In genomic region chr10:6348091-6348862, GRCh38 we compare ENCODE assay signal across 8 cellular contexts.
DNase-seq lines count a peak whose midpoint lies in the region; ATAC-seq and TF ChIP-seq lines count a peak whose summit lies in the region.

No MANE protein-coding gene starts in this region.

- CTCF ChIA-PET in CD8-positive, alpha-beta memory T cell (lab: Charles Lee): interaction anchor here (0.8 to 5.3 kb wide), 17 partner anchors 11 to 262 kb away, joined by 3 to 38 read pairs (median 4); partner anchors contain the start of gene PFKFB3
- CTCF ChIA-PET in activated CD4-positive, alpha-beta memory T cell treated with anti-CD3 and anti-CD28 coated beads, Interleukin-2, amount 10 ng/mL, durations not matched to agents 7 days and 5 days (lab: Charles Lee): interaction anchor here (0.8 to 3.5 kb wide), 16 partner anchors 9 to 258 kb away, joined by 3 to 22 read pairs (median 3); partner anchors contain the start of gene PFKFB3

- H3K27ac Mint-ChIP-seq in CD8-positive, alpha-beta memory T cell: peak overlapping the region; percentile 86 to 98 (median 94)
- H3K27ac Mint-ChIP-seq in activated CD4-positive, alpha-beta memory T cell treated with anti-CD3 and anti-CD28 coated beads, Interleukin-2, amount 10 ng/mL, durations not matched to agents 7 days and 5 days: peak overlapping the region; percentile 92

- no peaks in the 10 kb centered on the region for H3K9me3 Mint-ChIP-seq in CD8-positive, alpha-beta memory T cell
- H3K9me3 Mint-ChIP-seq in activated CD4-positive, alpha-beta memory T cell treated with anti-CD3 and anti-CD28 coated beads, Interleukin-2, amount 10 ng/mL, durations not matched to agents 7 days and 5 days: peaks cover 9% of the 10 kb centered on the region

- no peaks in the 10 kb centered on the region for H4K20me1 ChIP-seq in Loucy (ENCODE audit: insufficient read depth, low read length, poor library complexity, severe bottlenecking)

- H3F3A ChIP-seq in Loucy (ENCODE audit: low read depth): peaks cover 15% of the 10 kb centered on the region

- no peak for TF ChIP-seq CTCF in Loucy (conservative IDR thresholded peaks at IDR 0.05; ENCODE audit: low read length)
- no peak for TF ChIP-seq CTCF in esophagus squamous epithelium (IDR thresholded peaks at IDR 0.05)
- TF ChIP-seq CTCF in sigmoid colon (IDR thresholded peaks at IDR 0.05): no peak

- intact Hi-C loops in esophagus squamous epithelium (cut with DNase I): no loop called here
- intact Hi-C loops in sigmoid colon (cut with DNase I): no loop called here

- peak overlapping the region; percentile 63 to 80 (median 75) for H3K4me3 Mint-ChIP-seq in CD8-positive, alpha-beta memory T cell
- H3K4me3 Mint-ChIP-seq in activated CD4-positive, alpha-beta memory T cell treated with anti-CD3 and anti-CD28 coated beads, Interleukin-2, amount 10 ng/mL, durations not matched to agents 7 days and 5 days: peak overlapping the region; percentile 64

- WGBS in esophagus squamous epithelium, 2 donors: 41 to 75% methylated on average over 16 of the region's 16 CpGs
- 42 to 73% methylated on average over 16 of the region's 16 CpGs for WGBS in sigmoid colon, 2 donors

- DNase-seq in CD8-positive, alpha-beta memory T cell: peak; percentile 62 to 94 (median 88)
- peak; percentile 87 for DNase-seq in activated CD4-positive, alpha-beta memory T cell treated with anti-CD3 and anti-CD28 coated beads, Interleukin-2, amount 10 ng/mL, durations not matched to agents 7 days and 5 days
- DNase-seq in esophagus squamous epithelium (lab: John Stamatoyannopoulos, UW) (peak; percentile 12), sigmoid colon (no peak), NCI-H1436 treated with DMSO at 0.1 percent for 48 hours (lab: John Stamatoyannopoulos, UW) (no peak), ACHN (no peak)

- H3K9me2 ChIP-seq in Loucy (replicated peaks; ENCODE audit: low read depth, low read length): no peaks in the 10 kb centered on the region

- peak overlapping the region; percentile 49 for H3K27ac ChIP-seq in CD8-positive, alpha-beta memory T cell (ENCODE audit: low read depth, low read length)
- H3K27ac ChIP-seq in esophagus squamous epithelium (peak overlapping the region in 3 of 4 donors; percentile 1 to 40 (median 17)), sigmoid colon (peak overlapping the region in 3 of 4 donors; percentile 1 to 30 (median 12))

- peak overlapping the region; percentile 80 for H3K4me2 ChIP-seq in Loucy (ENCODE audit: low read depth, low read length, poor library complexity, severe bottlenecking)

- peak overlapping the region; percentile 32 for H3K4me3 ChIP-seq in CD8-positive, alpha-beta memory T cell (ENCODE audit: low read length)
- H3K4me3 ChIP-seq in Loucy (ENCODE audit: low read length, poor library complexity, severe bottlenecking) (peak overlapping the region; percentile 72), esophagus squamous epithelium (no peak overlapping the region), sigmoid colon (no peak overlapping the region)

- in situ Hi-C loops in ACHN (cut with HindIII; ENCODE audit: low pct_ligation_motif_present, low pct_unique_long_range_greater_than_20kb, low sequenced_read_pairs): no loop called here

- no peaks in the 10 kb centered on the region for H3K36me3 Mint-ChIP-seq in CD8-positive, alpha-beta memory T cell
- peaks cover 19% of the 10 kb centered on the region for H3K36me3 Mint-ChIP-seq in activated CD4-positive, alpha-beta memory T cell treated with anti-CD3 and anti-CD28 coated beads, Interleukin-2, amount 10 ng/mL, durations not matched to agents 7 days and 5 days (ENCODE audit: low read depth)

- peak; percentile 97 for ATAC-seq in GM21529 (IDR thresholded peaks at IDR 0.05; ENCODE audit: unreplicated experiment)

- no peaks in the 10 kb centered on the region for H3K27me3 ChIP-seq in CD8-positive, alpha-beta memory T cell (ENCODE audit: insufficient read depth, low read length, poor library complexity, severe bottlenecking)
- H3K27me3 ChIP-seq in Loucy (ENCODE audit: insufficient read depth, low read length, poor library complexity, severe bottlenecking) (no peaks in the 10 kb centered on the region), esophagus squamous epithelium (no peaks in the 10 kb centered on the region), sigmoid colon (no peaks in the 10 kb centered on the region)

- H3K79me2 ChIP-seq in Loucy (ENCODE audit: insufficient read depth, low read length): no peaks in the 10 kb centered on the region

- H2AFZ ChIP-seq in Loucy (ENCODE audit: low read length): peak overlapping the region; percentile 47

- peaks cover 36% of the 10 kb centered on the region for H3K4me1 ChIP-seq in CD8-positive, alpha-beta memory T cell (ENCODE audit: insufficient read depth, low read length)
- H3K4me1 ChIP-seq in Loucy (ENCODE audit: insufficient read depth, low read length, poor library complexity, severe bottlenecking): peaks cover 52% of the 10 kb centered on the region
- peaks cover 0 to 21% (median 5%) of the 10 kb centered on the region in 3 donors for H3K4me1 ChIP-seq in esophagus squamous epithelium
- peaks cover 0 to 15% (median 4%) of the 10 kb centered on the region in 4 donors for H3K4me1 ChIP-seq in sigmoid colon

- TF ChIP-seq POLR2A in esophagus squamous epithelium (IDR thresholded peaks at IDR 0.05): no peak
- no peak for TF ChIP-seq POLR2A in sigmoid colon (IDR thresholded peaks at IDR 0.05)

- peak overlapping the region; percentile 74 for H3K9ac ChIP-seq in Loucy (ENCODE audit: low read depth, low read length, poor library complexity, severe bottlenecking)

- no peaks in the 10 kb centered on the region for H3K36me3 ChIP-seq in CD8-positive, alpha-beta memory T cell (ENCODE audit: insufficient read depth, low read length)
- no peaks in the 10 kb centered on the region for H3K36me3 ChIP-seq in Loucy (ENCODE audit: insufficient read depth, low read length)
- no peaks in the 10 kb centered on the region for H3K36me3 ChIP-seq in esophagus squamous epithelium
- H3K36me3 ChIP-seq in sigmoid colon: no peaks in the 10 kb centered on the region

- no peaks in the 10 kb centered on the region for H3K9me3 ChIP-seq in CD8-positive, alpha-beta memory T cell (ENCODE audit: low read length)
- no peaks in the 10 kb centered on the region for H3K9me3 ChIP-seq in Loucy (ENCODE audit: insufficient read depth, low read depth, low read length)
- H3K9me3 ChIP-seq in esophagus squamous epithelium: no peaks in the 10 kb centered on the region
- no peaks in the 10 kb centered on the region for H3K9me3 ChIP-seq in sigmoid colon

- no peak for TF ChIP-seq EP300 in sigmoid colon (IDR thresholded peaks at IDR 0.05)

- H3K4me1 Mint-ChIP-seq in CD8-positive, alpha-beta memory T cell: peaks cover 44 to 48% (median 46%) of the 10 kb centered on the region in 3 donors
- peaks cover 47% of the 10 kb centered on the region for H3K4me1 Mint-ChIP-seq in activated CD4-positive, alpha-beta memory T cell treated with anti-CD3 and anti-CD28 coated beads, Interleukin-2, amount 10 ng/mL, durations not matched to agents 7 days and 5 days

- POLR2A ChIA-PET in CD8-positive, alpha-beta memory T cell (lab: Charles Lee): interaction anchor here (0.6 to 2.6 kb wide), 15 partner anchors 34 to 186 kb away, joined by 3 to 22 read pairs (median 5); partner anchors contain the start of gene PFKFB3
- POLR2A ChIA-PET in activated CD4-positive, alpha-beta memory T cell treated with anti-CD3 and anti-CD28 coated beads, Interleukin-2, amount 10 ng/mL, durations not matched to agents 7 days and 5 days (lab: Charles Lee): interaction anchor here (0.8 to 3.8 kb wide), 22 partner anchors 12 to 535 kb away, joined by 3 to 29 read pairs (median 4); partner anchors contain the start of genes GDI2 and PFKFB3

- no peaks in the 10 kb centered on the region for H3K27me3 Mint-ChIP-seq in CD8-positive, alpha-beta memory T cell
- peaks cover 3% of the 10 kb centered on the region for H3K27me3 Mint-ChIP-seq in activated CD4-positive, alpha-beta memory T cell treated with anti-CD3 and anti-CD28 coated beads, Interleukin-2, amount 10 ng/mL, durations not matched to agents 7 days and 5 days

Comparison
In these comparisons a context has a peak if more than half of its experiments do, and no peak if none do; other contexts are left out.
1. DNase-seq: peak in CD8-positive, alpha-beta memory T cell (5 of 5), activated CD4-positive, alpha-beta memory T cell treated with anti-CD3 and anti-CD28 coated beads, Interleukin-2, amount 10 ng/mL, durations not matched to agents 7 days and 5 days (single experiment) and esophagus squamous epithelium (single experiment); none in sigmoid colon (single experiment), NCI-H1436 treated with DMSO at 0.1 percent for 48 hours (single experiment) and ACHN (single experiment).
2. H3K4me3 ChIP-seq: peak in CD8-positive, alpha-beta memory T cell (single experiment) and Loucy (single experiment); none in esophagus squamous epithelium (0 of 4) and sigmoid colon (0 of 4).
3. Peak in every context shown above with its lines, with median percentiles within 50 percentile points of each other: H3K27ac ChIP-seq.